26 cellular contexts compared by ENCODE assay signal in the genomic region with DNA sequence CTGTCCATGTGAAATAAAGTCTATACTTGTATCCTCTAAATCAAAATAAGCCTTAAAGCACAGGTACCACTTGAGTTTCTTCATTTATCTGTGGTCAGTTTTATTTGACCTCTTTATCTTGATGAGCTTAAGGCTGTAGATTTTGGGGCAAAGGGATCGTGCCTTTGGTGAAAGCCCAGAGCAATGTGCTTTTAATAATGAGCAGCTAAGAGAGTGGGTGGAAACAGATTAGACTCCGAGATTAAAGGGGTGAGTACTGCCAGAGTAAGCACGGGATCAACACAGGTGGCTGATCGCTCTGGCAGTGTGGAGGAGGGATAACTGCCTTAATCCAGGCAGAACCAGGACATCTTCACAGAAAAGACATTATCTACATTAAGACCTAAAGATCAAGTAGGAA.
"Had no signal": no experiment of that assay in that cellular context is flagged by ENCODE, and none has a peak within 500 bp of the region (broad histone marks: within the 10 kb centered on the region; RNA-seq: fewer than 3 reads in every experiment).

No MANE protein-coding gene starts in this region.

- H3K9me3 ChIP-seq: adrenal gland, body of pancreas, breast epithelium, Peyer's patch had no signal

- H3K36me3 ChIP-seq: adrenal gland, breast epithelium, Peyer's patch had no signal

- H3K27me3 ChIP-seq: adrenal gland, body of pancreas, breast epithelium, Peyer's patch had no signal

- FAIRE-seq: astrocyte, K562 had no signal

- DNase-seq: activated CD4-positive, alpha-beta memory T cell treated with anti-CD3 and anti-CD28 coated beads for 36 hours; activated CD4-positive, alpha-beta T cell treated with anti-CD3 and anti-CD28 coated beads, Interleukin-2, amount 10 ng/mL, durations not matched to agents 7 days and 5 days; activated CD8-positive, alpha-beta memory T cell treated with anti-CD3 and anti-CD28 coated beads, Interleukin-2, amount 50 U/mL, for 4 hours; activated gamma-delta T cell treated with Interleukin-2 at 50 U/mL for 16 hours; activated naive CD4-positive, alpha-beta T cell treated with anti-CD3 and anti-CD28 coated beads for 36 hours; activated T-cell treated with anti-CD3 and anti-CD28 coated beads for 4 hours; activated T-cell treated with anti-CD3 and anti-CD28 coated beads, Interleukin-2, amount 50 U/mL, for 4 hours; adrenal gland; body of pancreas; caudate nucleus; cerebellar nuclear complex; NCI-H1105; NCI-H1417 treated with DMSO at 0.1 percent for 48 hours; NCI-H1930; NCI-H2081 treated with DMSO at 0.1 percent for 48 hours; NCI-H510A; NCI-H69; NK-92 treated with Interleukin-12 subunit alpha and Interleukin-12 subunit beta, amount 100 ng/mL, for 24 hours; PC-3; Peyer's patch; RPMI8226; SHP77 treated with DMSO at 0.1 percent for 48 hours had no signal

- ATAC-seq: activated naive CD4-positive, alpha-beta T cell treated with anti-CD3 and anti-CD28 coated beads, Interleukin-2, amount 50 U/mL, for 72 hours; activated T-cell treated with anti-CD3 and anti-CD28 coated beads, Interleukin-2, amount 50 U/mL, for 4 hours; body of pancreas; K562; PC-3 had no signal

- H3K27ac ChIP-seq: adrenal gland, body of pancreas, breast epithelium, Peyer's patch had no signal

- H3K4me3 ChIP-seq: adrenal gland, body of pancreas, breast epithelium, K562, Peyer's patch had no signal

- H3K4me1 ChIP-seq: adrenal gland, body of pancreas, breast epithelium, Peyer's patch had no signal
